In genomic region chr12:131424270-131424669, GRCh38 we compare ENCODE assay signal across 3 cellular contexts.
TF ChIP-seq lines count a peak whose summit lies in the region.

No MANE protein-coding gene starts in this region.

TF ChIP-seq in HEK293, 187 proteins besides CTCF, POLR2A, EP300 and RAD21 (continued from another document):
- TF ChIP-seq ZNF26 (tag by site-specific recombination; IDR thresholded peaks at IDR 0.05): peak; percentile 90
- TF ChIP-seq ZNF112 (tag by site-specific recombination; IDR thresholded peaks at IDR 0.05): no peak
- no peak for TF ChIP-seq PRDM2 (tag by site-specific recombination; IDR thresholded peaks at IDR 0.05; ENCODE audit: borderline replicate concordance)
- TF ChIP-seq SETDB1 (IDR thresholded peaks at IDR 0.05; ENCODE audit: insufficient read length, low read length): peak; percentile 43
- no peak for TF ChIP-seq ZNF354C (tag by site-specific recombination; IDR thresholded peaks at IDR 0.05; ENCODE audit: borderline replicate concordance, low read depth)

TF ChIP-seq in WTC11, 78 proteins besides CTCF, POLR2A, EP300 and RAD21 (continues in another document):
- TF ChIP-seq ZNF532 (CRISPR knock-in tag; IDR thresholded peaks at IDR 0.05; ENCODE audit: borderline replicate concordance): no peak
- no peak for TF ChIP-seq ZNF416 (CRISPR knock-in tag; IDR thresholded peaks at IDR 0.05)
- TF ChIP-seq MAX (CRISPR knock-in tag; IDR thresholded peaks at IDR 0.05): no peak
- no peak for TF ChIP-seq ARID4B (CRISPR knock-in tag; IDR thresholded peaks at IDR 0.05; ENCODE audit: borderline replicate concordance)
- TF ChIP-seq ZMAT4 (CRISPR knock-in tag; IDR thresholded peaks at IDR 0.05): no peak
- TF ChIP-seq RELA (CRISPR knock-in tag; IDR thresholded peaks at IDR 0.05; ENCODE audit: borderline replicate concordance): no peak
- TF ChIP-seq ERG (CRISPR knock-in tag; IDR thresholded peaks at IDR 0.05): no peak
- no peak for TF ChIP-seq IRF2 (CRISPR knock-in tag; IDR thresholded peaks at IDR 0.05; ENCODE audit: borderline replicate concordance, low read depth)
- no peak for TF ChIP-seq MXD4 (CRISPR knock-in tag; IDR thresholded peaks at IDR 0.05; ENCODE audit: borderline replicate concordance)
- TF ChIP-seq NFATC4 (CRISPR knock-in tag; IDR thresholded peaks at IDR 0.05): no peak

TF ChIP-seq in GM23338, 12 proteins besides CTCF, POLR2A, EP300 and RAD21 (continued from another document):
- TF ChIP-seq ZNF462 (CRISPR knock-in tag; IDR thresholded peaks at IDR 0.05): no peak
- no peak for TF ChIP-seq EZH2 (IDR thresholded peaks at IDR 0.05; ENCODE audit: low read depth, unreplicated experiment)
- no peak for TF ChIP-seq REST (IDR thresholded peaks at IDR 0.05; ENCODE audit: unreplicated experiment)
- TF ChIP-seq STAT1 (IDR thresholded peaks at IDR 0.05; ENCODE audit: unreplicated experiment): no peak
- no peak for TF ChIP-seq JUNB (IDR thresholded peaks at IDR 0.05; ENCODE audit: unreplicated experiment)
- TF ChIP-seq ETS1 (IDR thresholded peaks at IDR 0.05): no peak
- TF ChIP-seq ZNF331 (CRISPR knock-in tag; IDR thresholded peaks at IDR 0.05; ENCODE audit: low read depth): no peak
- no peak for TF ChIP-seq POLR2AphosphoS5 (IDR thresholded peaks at IDR 0.05; ENCODE audit: low read depth)
- no peak for TF ChIP-seq ZNF114 (CRISPR knock-in tag; IDR thresholded peaks at IDR 0.05)
